Comparison of ENCODE assay signal across 14 cellular contexts in genomic region chr5:154302181-154302580, GRCh38.
DNase-seq lines count a peak whose midpoint lies in the region; ATAC-seq and TF ChIP-seq lines count a peak whose summit lies in the region.
"Had no signal": no experiment of that assay in that cellular context is flagged by ENCODE, and none has a peak within 500 bp of the region (broad histone marks: within the 10 kb centered on the region; RNA-seq: fewer than 3 reads in every experiment).

No MANE protein-coding gene starts in this region.

- DNase-seq in G401 (ENCODE audit: low spot score) (peak; percentile 90), body of pancreas (peak; percentile 78 to 93 (median 91)), hypothalamus (lab: John Stamatoyannopoulos, UW) (peak in 47 of 51 donors; percentile 3 to 91 (median 64)), posterior cingulate gyrus (peak; percentile 34 to 95 (median 70)), NCI-H187 (lab: John Stamatoyannopoulos, UW) (no peak), amniotic stem cell (lab: John Stamatoyannopoulos, UW) (no peak)
- DNase-seq: activated CD8-positive, alpha-beta memory T cell treated with anti-CD3 and anti-CD28 coated beads for 24 hours; activated naive CD4-positive, alpha-beta T cell treated with anti-CD3 and anti-CD28 coated beads, Interleukin-2, amount 50 U/mL, for 16 hours; DMS53; effector memory CD8-positive, alpha-beta T cell had no signal

- intact Hi-C loops in body of pancreas (cut with DNase I), result no loop called here
- intact Hi-C loops in posterior cingulate gyrus (cut with DNase I), result loop anchor here (10.0 kb wide), 1 partner anchor 107 kb away; the partner anchor contains the start of gene GALNT10

- in situ Hi-C loops in G401 (cut with HindIII; ENCODE audit: low sequenced_read_pairs), result no loop called here

- no peaks in the 10 kb centered on the region for H3K36me3 ChIP-seq in body of pancreas (replicated peaks in 1 of 2; ENCODE audit: insufficient read depth in 1 of 2, low read depth in 2 of 2)
- H3K36me3 ChIP-seq: HAP-1 had no signal

- TF ChIP-seq POLR2A in body of pancreas (IDR thresholded peaks at IDR 0.05), result no peak

- peaks cover 25% of the 10 kb centered on the region for H3K4me1 ChIP-seq in body of pancreas
- H3K4me1 ChIP-seq: HAP-1 had no signal

- H3K27ac ChIP-seq in body of pancreas, result peak overlapping the region; percentile 34 to 80 (median 54)

- no peak overlapping the region for H3K4me3 ChIP-seq in body of pancreas
- H3K4me3 ChIP-seq: HAP-1, K562 had no signal

- H3K9me3 ChIP-seq in body of pancreas, result no peaks in the 10 kb centered on the region
- H3K9me3 ChIP-seq: HAP-1 had no signal

- ATAC-seq in body of pancreas (peak; percentile 98), GM18502 (IDR thresholded peaks at IDR 0.05; ENCODE audit: poor library complexity, unreplicated experiment) (no peak), HG02642 (IDR thresholded peaks at IDR 0.05; ENCODE audit: poor library complexity, unreplicated experiment) (no peak)
- ATAC-seq: effector memory CD8-positive, alpha-beta T cell; K562 had no signal

- H3K27me3 ChIP-seq in body of pancreas, result no peaks in the 10 kb centered on the region

- TF ChIP-seq CTCF in body of pancreas (IDR thresholded peaks at IDR 0.05), result peak in 1 of 7 experiments; percentile 6

- WGBS in body of pancreas, 2 donors, result 27 to 49% methylated on average over 4 to 6 of the region's 6 CpGs

Comparison
In these comparisons a context has a peak if more than half of its experiments do, and no peak if none do; other contexts are left out.
1. DNase-seq: peak in G401 (single experiment), body of pancreas (4 of 4), hypothalamus (47 of 51) and posterior cingulate gyrus (10 of 10); none in NCI-H187 (0 of 2) and amniotic stem cell (single experiment).